In the genomic region with DNA sequence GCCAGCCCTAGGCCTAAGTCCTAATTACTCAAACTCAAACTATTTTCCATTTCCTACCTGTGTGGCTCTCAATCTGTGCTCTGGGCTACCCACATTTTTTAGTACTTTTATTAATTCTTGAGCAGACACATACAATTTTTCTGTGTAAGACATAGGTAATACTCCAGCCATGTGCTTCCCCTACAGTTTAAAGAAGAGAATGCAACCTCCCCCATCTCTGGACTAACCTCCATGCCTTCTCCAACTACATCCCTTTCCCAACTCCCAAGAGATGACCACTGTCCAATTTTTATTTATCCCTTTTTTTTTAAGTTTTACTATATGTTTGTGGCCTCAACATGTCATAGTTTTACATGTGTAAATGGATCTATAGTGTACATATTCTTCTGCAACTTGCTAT, we compare ENCODE assay signal across 9 cellular contexts. TPM values are rescaled to one million over a fixed set of nuclear protein-coding genes. Genes with fewer than 3 reads are reported as not detected.
DNase-seq lines count a peak whose midpoint lies in the region; ATAC-seq and TF ChIP-seq lines count a peak whose summit lies in the region.
"Had no signal": no experiment of that assay in that cellular context is flagged by ENCODE, and none has a peak within 500 bp of the region (broad histone marks: within the 10 kb centered on the region; RNA-seq: fewer than 3 reads in every experiment).

No MANE protein-coding gene starts in this region.

- H3K27ac ChIP-seq in 22Rv1 (peak overlapping the region; percentile 45), RWPE2 (ENCODE audit: poor library complexity, severe bottlenecking) (no peak overlapping the region), right cardiac atrium (ENCODE audit: low read length) (no peak overlapping the region)
- H3K27ac ChIP-seq: ovary had no signal

- H3K9me3 ChIP-seq in RWPE2 (ENCODE audit: severe bottlenecking) (no peaks in the 10 kb centered on the region), right cardiac atrium (ENCODE audit: control insufficient read depth, low read length) (no peaks in the 10 kb centered on the region)
- H3K9me3 ChIP-seq: ovary had no signal

- intact Hi-C loops in right cardiac atrium (cut with DNase I), result no loop called here

- H3K27me3 ChIP-seq in RWPE2 (ENCODE audit: insufficient read depth, poor library complexity, severe bottlenecking) (no peaks in the 10 kb centered on the region), right cardiac atrium (ENCODE audit: control insufficient read depth, insufficient read depth) (no peaks in the 10 kb centered on the region)
- H3K27me3 ChIP-seq: ovary had no signal

- peak; percentile 73 for ATAC-seq in RWPE2 (ENCODE audit: low read depth)
- ATAC-seq in HG03571 (IDR thresholded peaks at IDR 0.05; ENCODE audit: unreplicated experiment), result no peak
- no peak for ATAC-seq in right cardiac atrium

- H3K4me1 ChIP-seq in RWPE2 (ENCODE audit: insufficient read depth, poor library complexity, severe bottlenecking), result no peaks in the 10 kb centered on the region
- H3K4me1 ChIP-seq in right cardiac atrium (ENCODE audit: control insufficient read depth, insufficient read depth, low read length), result peaks cover 3% of the 10 kb centered on the region

- TF ChIP-seq CTCF in 22Rv1 (IDR thresholded peaks at IDR 0.05), result peak; percentile 46
- TF ChIP-seq CTCF in RWPE2 (IDR thresholded peaks at IDR 0.05; ENCODE audit: poor library complexity, severe bottlenecking), result peak; percentile 40
- peak; percentile 57 for TF ChIP-seq CTCF in fibroblast of the aortic adventitia (IDR thresholded peaks at IDR 0.05; ENCODE audit: insufficient read depth, low read length)

- no peak overlapping the region for H3K4me3 ChIP-seq in RWPE2 (ENCODE audit: severe bottlenecking)
- H3K4me3 ChIP-seq in fibroblast of the aortic adventitia (ENCODE audit: low read depth, low read length), result no peak overlapping the region
- H3K4me3 ChIP-seq in right cardiac atrium (ENCODE audit: low read length), result no peak overlapping the region
- H3K4me3 ChIP-seq: ovary had no signal

- peak; percentile 18 for DNase-seq in GM03348 (ENCODE audit: low spot score)
- no peak for DNase-seq in RWPE2 (ENCODE audit: low spot score)
- peak; percentile 32 for DNase-seq in fibroblast of the aortic adventitia (ENCODE audit: low read depth)
- no peak for DNase-seq in stimulated activated CD4-positive, alpha-beta T cell treated with anti-CD3 and anti-CD28 coated beads, Interleukin-15, amount 100 ng/mL, for 24 hours
- DNase-seq in SKM-1 treated with dmso at 0.1 percent for 144 hours (lab: John Stamatoyannopoulos, UW; ENCODE audit: unreplicated experiment), result no peak
- DNase-seq in right cardiac atrium, result no peak
- DNase-seq: ovary had no signal

- peaks cover 55% of the 10 kb centered on the region for H3K36me3 ChIP-seq in RWPE2 (ENCODE audit: low read depth)
- H3K36me3 ChIP-seq: ovary had no signal

RNA-seq across cellular contexts. Expression of a gene that starts 5.8 kb away (rescaled TPM):
- total RNA-seq in fibroblast of the aortic adventitia (ENCODE audit: low replicate concordance) (32.7 and 50.3 TPM in 2 replicates), right cardiac atrium (10 to 100 TPM; 34.6 to 42.9 (median 35.9) TPM)
- 20.1 TPM for polyA plus RNA-seq in right cardiac atrium

RNA-seq across cellular contexts. Expression of a gene that starts 43.9 kb away (rescaled TPM):
- total RNA-seq in fibroblast of the aortic adventitia (ENCODE audit: low replicate concordance), result not detected in 2 replicates
- total RNA-seq in right cardiac atrium, result not detected
- polyA plus RNA-seq in right cardiac atrium, result not detected
- total RNA-seq: ovary had no signal

RNA-seq across cellular contexts. Expression of a gene that starts 52.8 kb away (rescaled TPM):
- 4.1 and 10.0 TPM in 2 replicates for total RNA-seq in fibroblast of the aortic adventitia (ENCODE audit: low replicate concordance)
- 1 to 10 TPM; 8.9 to 9.5 (median 9.3) TPM for total RNA-seq in right cardiac atrium
- polyA plus RNA-seq in right cardiac atrium, result 9.2 TPM

Comparison
In these comparisons a context has a peak if more than half of its experiments do, and no peak if none do; other contexts are left out.
1. DNase-seq: peak in GM03348 (single experiment) and fibroblast of the aortic adventitia (single experiment); none in RWPE2 (single experiment), stimulated activated CD4-positive, alpha-beta T cell treated with anti-CD3 and anti-CD28 coated beads, Interleukin-15, amount 100 ng/mL, for 24 hours (single experiment), SKM-1 treated with dmso at 0.1 percent for 144 hours (single experiment) and right cardiac atrium (0 of 3).
2. Peak in every context shown above with its lines, with median percentiles within 50 percentile points of each other: CTCF ChIP-seq.